In genomic region chr3:16433701-16434151, GRCh38 we compare ENCODE assay signal across 1 cellular context.
TF ChIP-seq lines count a peak whose summit lies in the region.

No MANE protein-coding gene starts in this region.

TF ChIP-seq in GM12878, 131 proteins besides CTCF, POLR2A, EP300 and RAD21 (continued from another document and continues in another):
- TF ChIP-seq ATF7 (IDR thresholded peaks at IDR 0.05; ENCODE audit: low read depth): peak; percentile 54
- no peak for TF ChIP-seq ZBTB4 (CRISPR knock-in tag; IDR thresholded peaks at IDR 0.05)
- peak; percentile 88 for TF ChIP-seq MTA2 (IDR thresholded peaks at IDR 0.05; ENCODE audit: low read depth)
- TF ChIP-seq IKZF2 (IDR thresholded peaks at IDR 0.05): peak; percentile 79 to 87
- TF ChIP-seq ATF2 (IDR thresholded peaks at IDR 0.05; ENCODE audit: low read length): peak; percentile 62; the same call in 1 of the 2 replicates
- TF ChIP-seq PBX3 (IDR thresholded peaks at IDR 0.05; ENCODE audit: insufficient replicate concordance, low read depth, low read length): no peak
- no peak for TF ChIP-seq SMARCA5 (IDR thresholded peaks at IDR 0.05)
- TF ChIP-seq USF2 (IDR thresholded peaks at IDR 0.05; ENCODE audit: borderline replicate concordance, low read depth, low read length): no peak
- no peak for TF ChIP-seq E4F1 (IDR thresholded peaks at IDR 0.05; ENCODE audit: borderline replicate concordance, partially characterized antibody)
- TF ChIP-seq IKZF1 (conservative IDR thresholded peaks at IDR 0.05): peak; percentile 90
- no peak for TF ChIP-seq RFX5 (IDR thresholded peaks at IDR 0.05; ENCODE audit: low read depth, low read length)
- TF ChIP-seq SKIL (IDR thresholded peaks at IDR 0.05; ENCODE audit: low read depth, poor library complexity, severe bottlenecking): peak; percentile 63
- peak; percentile 91 for TF ChIP-seq CBFB (IDR thresholded peaks at IDR 0.05; ENCODE audit: low read depth)
- no peak for TF ChIP-seq E2F8 (IDR thresholded peaks at IDR 0.05; ENCODE audit: low read depth, partially characterized antibody)
- TF ChIP-seq NR2C2 (IDR thresholded peaks at IDR 0.05; ENCODE audit: borderline replicate concordance, control insufficient read depth, insufficient read length, low read depth): no peak
- TF ChIP-seq CHD2 (IDR thresholded peaks at IDR 0.05; ENCODE audit: borderline replicate concordance, low read depth, low read length): peak; percentile 69; the same call in 1 of the 2 replicates
- no peak for TF ChIP-seq BCLAF1 (IDR thresholded peaks at IDR 0.05)
- no peak for TF ChIP-seq ZNF622 (IDR thresholded peaks at IDR 0.05)
- TF ChIP-seq SRF (IDR thresholded peaks at IDR 0.05; ENCODE audit: low read depth in 2 of 2, low read length in 2 of 2): 0 out of 4 replicates have a peak, but pooled peaks of 1 of the 2 experiments have one; percentile 12
- peak; percentile 65 for TF ChIP-seq SP1 (IDR thresholded peaks at IDR 0.05; ENCODE audit: low read depth, low read length)
- TF ChIP-seq POLR2AphosphoS5 (IDR thresholded peaks at IDR 0.05; ENCODE audit: low read length): peak; percentile 43; the same call in 1 of the 2 replicates
- peak; percentile 93 for TF ChIP-seq ZNF687 (IDR thresholded peaks at IDR 0.05)
- TF ChIP-seq POU2F2 (IDR thresholded peaks at IDR 0.05; ENCODE audit: borderline replicate concordance, low read depth, low read length): peak; percentile 82; the same call in 2 of the 3 replicates
- TF ChIP-seq CHD4 (IDR thresholded peaks at IDR 0.05): no peak
- no peak for TF ChIP-seq PAX8 (IDR thresholded peaks at IDR 0.05)
- TF ChIP-seq FOS (IDR thresholded peaks at IDR 0.05; ENCODE audit: borderline replicate concordance, extremely low read depth, insufficient read length): no peak
- TF ChIP-seq BACH1 (IDR thresholded peaks at IDR 0.05; ENCODE audit: borderline replicate concordance): peak; percentile 73; the same call in 1 of the 2 replicates
- TF ChIP-seq SUZ12 (IDR thresholded peaks at IDR 0.05; ENCODE audit: unreplicated experiment): no peak
- peak; percentile 69 for TF ChIP-seq MEF2B (IDR thresholded peaks at IDR 0.05; ENCODE audit: partially characterized antibody, poor library complexity, severe bottlenecking)
- peak; percentile 79; the same call in 1 of the 2 replicates for TF ChIP-seq ZBED1 (IDR thresholded peaks at IDR 0.05; ENCODE audit: borderline replicate concordance)
- no peak for TF ChIP-seq ASH2L (IDR thresholded peaks at IDR 0.05; ENCODE audit: borderline replicate concordance, low read depth)
- peak; percentile 30; the same call in 1 of the 2 replicates for TF ChIP-seq MEF2A (IDR thresholded peaks at IDR 0.05; ENCODE audit: insufficient read depth, low read depth, low read length)
- TF ChIP-seq GATAD2B (conservative IDR thresholded peaks at IDR 0.05; ENCODE audit: low read depth): peak; percentile 82
